In genomic region chr12:113330505-113330904, GRCh38 we compare ENCODE assay signal across 22 cellular contexts. TPM values are rescaled to one million over a fixed set of nuclear protein-coding genes. Genes with fewer than 3 reads are reported as not detected.
DNase-seq lines count a peak whose midpoint lies in the region; ATAC-seq, FAIRE-seq and TF ChIP-seq lines count a peak whose summit lies in the region.
"Had no signal": no experiment of that assay in that cellular context is flagged by ENCODE, and none has a peak within 500 bp of the region (broad histone marks: within the 10 kb centered on the region; RNA-seq: fewer than 3 reads in every experiment).

No MANE protein-coding gene starts in this region.

- FAIRE-seq in GM12878 (lab: Jason Lieb, UNC) = no peak

- H3K27me3 ChIP-seq in CD4-positive, alpha-beta memory T cell (ENCODE audit: insufficient read depth, low read length) = no peaks in the 10 kb centered on the region
- H3K27me3 ChIP-seq in GM12878 (replicated peaks in 1 of 2; ENCODE audit: control insufficient read depth in 2 of 2, insufficient read depth in 2 of 2, low read length in 1 of 2) (no peaks in the 10 kb centered on the region), dorsolateral prefrontal cortex (no peaks in the 10 kb centered on the region)
- H3K27me3 ChIP-seq: SJSA1 had no signal

- ATAC-seq in activated naive CD8-positive, alpha-beta T cell treated with anti-CD3 and anti-CD28 coated beads, Interleukin-2, amount 10 ng/mL, durations not matched to agents 7 days and 5 days (ENCODE audit: low read depth) = no peak
- no peak for ATAC-seq in activated naive CD8-positive, alpha-beta T cell treated with anti-CD3 and anti-CD28 coated beads, Interleukin-2, amount 50 U/mL, for 24 hours
- ATAC-seq in GM12878 (no peak), HG02759 (IDR thresholded peaks at IDR 0.05; ENCODE audit: unreplicated experiment) (no peak)
- ATAC-seq: Right ventricle myocardium inferior had no signal

- 82% methylated on average over 2 of the region's 2 CpGs for WGBS in GM12878 (ENCODE audit: insufficient coverage, insufficient replicate concordance, low lambda C conversion rate, missing lambda C conversion rate)

- peak overlapping the region; percentile 22 for H3K27ac Mint-ChIP-seq in activated naive CD8-positive, alpha-beta T cell treated with anti-CD3 and anti-CD28 coated beads, Interleukin-2, amount 10 ng/mL, durations not matched to agents 7 days and 5 days
- H3K27ac Mint-ChIP-seq in activated naive CD8-positive, alpha-beta T cell treated with anti-CD3 and anti-CD28 coated beads, Interleukin-2, amount 50 U/mL, for 24 hours = no peak overlapping the region
- H3K27ac Mint-ChIP-seq in CD4-positive, alpha-beta memory T cell = peak overlapping the region in 4 of 7 donors; percentile 22 to 62 (median 54)
- H3K27ac Mint-ChIP-seq: B cell had no signal

- no peak overlapping the region for H3K27ac ChIP-seq in CD4-positive, alpha-beta memory T cell (ENCODE audit: low read depth, low read length)
- H3K27ac ChIP-seq in GM12878 (ENCODE audit: control insufficient read depth, insufficient read depth) = no peak overlapping the region
- H3K27ac ChIP-seq in dorsolateral prefrontal cortex = no peak overlapping the region
- H3K27ac ChIP-seq: C4-2B, GM23248, PC-9, SJSA1 had no signal

- CTCF ChIA-PET in CD4-positive, alpha-beta memory T cell (lab: Charles Lee; ENCODE audit: partially characterized antibody) = no interaction called here
- CTCF ChIA-PET in GM12878 (lab: Yijun Ruan, JAX) = no interaction called here

- no peak for TF ChIP-seq EP300 in GM12878 (IDR thresholded peaks at IDR 0.05; ENCODE audit: borderline replicate concordance in 1 of 2, control insufficient read depth in 1 of 2, low read depth in 2 of 2, low read length in 2 of 2)

- TF ChIP-seq POLR2A in GM12878 (IDR thresholded peaks at IDR 0.05; ENCODE audit: low read depth, low read length) = no peak

- H2AFZ ChIP-seq in GM12878 (ENCODE audit: control insufficient read depth, low read depth, low read length) = no peak overlapping the region
- H2AFZ ChIP-seq: GM23248, PC-9 had no signal

- no peaks in the 10 kb centered on the region for H3K27me3 Mint-ChIP-seq in activated naive CD8-positive, alpha-beta T cell treated with anti-CD3 and anti-CD28 coated beads, Interleukin-2, amount 10 ng/mL, durations not matched to agents 7 days and 5 days
- H3K27me3 Mint-ChIP-seq in activated naive CD8-positive, alpha-beta T cell treated with anti-CD3 and anti-CD28 coated beads, Interleukin-2, amount 50 U/mL, for 24 hours = no peaks in the 10 kb centered on the region
- no peaks in the 10 kb centered on the region for H3K27me3 Mint-ChIP-seq in CD4-positive, alpha-beta memory T cell
- H3K27me3 Mint-ChIP-seq: B cell had no signal

- H3K9me3 ChIP-seq in CD4-positive, alpha-beta memory T cell (ENCODE audit: control insufficient read depth in 1 of 2, low read length in 2 of 2) = no peaks in the 10 kb centered on the region
- H3K9me3 ChIP-seq in GM12878 (replicated peaks; ENCODE audit: control insufficient read depth, insufficient read depth, low read length) = no peaks in the 10 kb centered on the region
- H3K9me3 ChIP-seq: SJSA1 had no signal

- TF ChIP-seq RAD21 in GM12878 (IDR thresholded peaks at IDR 0.05; ENCODE audit: insufficient read depth, low read depth, low read length) = no peak

- in situ Hi-C loops in GM12878 (cut with MboI) = no loop called here

- no peaks in the 10 kb centered on the region for H3K9me3 Mint-ChIP-seq in activated naive CD8-positive, alpha-beta T cell treated with anti-CD3 and anti-CD28 coated beads, Interleukin-2, amount 10 ng/mL, durations not matched to agents 7 days and 5 days
- no peaks in the 10 kb centered on the region for H3K9me3 Mint-ChIP-seq in activated naive CD8-positive, alpha-beta T cell treated with anti-CD3 and anti-CD28 coated beads, Interleukin-2, amount 50 U/mL, for 24 hours
- no peaks in the 10 kb centered on the region for H3K9me3 Mint-ChIP-seq in CD4-positive, alpha-beta memory T cell

- H4K20me1 ChIP-seq in GM12878 (ENCODE audit: control insufficient read depth, insufficient read depth) = no peaks in the 10 kb centered on the region

- H3K4me3 Mint-ChIP-seq in activated naive CD8-positive, alpha-beta T cell treated with anti-CD3 and anti-CD28 coated beads, Interleukin-2, amount 10 ng/mL, durations not matched to agents 7 days and 5 days = no peak overlapping the region
- H3K4me3 Mint-ChIP-seq in activated naive CD8-positive, alpha-beta T cell treated with anti-CD3 and anti-CD28 coated beads, Interleukin-2, amount 50 U/mL, for 24 hours = no peak overlapping the region
- peak overlapping the region in 1 of 8 donors; percentile 68 for H3K4me3 Mint-ChIP-seq in CD4-positive, alpha-beta memory T cell
- H3K4me3 Mint-ChIP-seq: B cell had no signal

- peaks cover 19% of the 10 kb centered on the region for H3K4me1 Mint-ChIP-seq in activated naive CD8-positive, alpha-beta T cell treated with anti-CD3 and anti-CD28 coated beads, Interleukin-2, amount 10 ng/mL, durations not matched to agents 7 days and 5 days
- peaks cover 40% of the 10 kb centered on the region for H3K4me1 Mint-ChIP-seq in activated naive CD8-positive, alpha-beta T cell treated with anti-CD3 and anti-CD28 coated beads, Interleukin-2, amount 50 U/mL, for 24 hours
- peaks cover 31 to 71% (median 47%) of the 10 kb centered on the region in 4 donors for H3K4me1 Mint-ChIP-seq in CD4-positive, alpha-beta memory T cell

- no TSS peak for BruUV-seq in GM12878 (replicated peaks; lab: Mats Ljungman, UMichigan)

- DNase-seq in activated naive CD8-positive, alpha-beta T cell treated with anti-CD3 and anti-CD28 coated beads, Interleukin-2, amount 10 ng/mL, durations not matched to agents 7 days and 5 days = no peak
- no peak for DNase-seq in activated naive CD8-positive, alpha-beta T cell treated with anti-CD3 and anti-CD28 coated beads, Interleukin-2, amount 50 U/mL, for 24 hours
- DNase-seq in CD4-positive, alpha-beta memory T cell = no peak
- no peak for DNase-seq in GM12878 (ENCODE audit: low read depth, low spot score)
- DNase-seq in activated effector memory CD4-positive, alpha-beta T cell treated with Interleukin-2 at 50 U/mL for 16 hours = no peak
- DNase-seq in dorsolateral prefrontal cortex = no peak
- DNase-seq: GM23248, H7, KBM-7, MV-4-11, NCI-H1105, NCI-H1436 treated with DMSO at 0.1 percent for 48 hours, NCI-H1930, NCI-H2107, NCI-H524, NCI-H774, PC-9 had no signal

- no peak overlapping the region for H3K9ac ChIP-seq in GM12878 (ENCODE audit: control insufficient read depth, insufficient read depth, low read length)
- H3K9ac ChIP-seq: GM23248 had no signal

- H3K36me3 ChIP-seq in CD4-positive, alpha-beta memory T cell (ENCODE audit: insufficient read depth, low read length) = peaks cover 11% of the 10 kb centered on the region
- H3K36me3 ChIP-seq in GM12878 (ENCODE audit: control insufficient read depth in 2 of 2, insufficient read depth in 2 of 2, low read length in 1 of 2) = no peaks in the 10 kb centered on the region; a peak in 1 of 4 replicates

- intact Hi-C loops in CD4-positive, alpha-beta memory T cell (cut with micrococcal nuclease) = no loop called here
- intact Hi-C loops in GM12878 (cut with micrococcal nuclease; ENCODE audit: unreplicated experiment) = no loop called here
- intact Hi-C loops in dorsolateral prefrontal cortex (cut with DNase I) = no loop called here

- SMC1A ChIA-PET in GM12878 (lab: Charles Lee; ENCODE audit: uncharacterized antibody, unreplicated experiment) = no interaction called here

- POLR2A ChIA-PET in activated naive CD8-positive, alpha-beta T cell treated with anti-CD3 and anti-CD28 coated beads, Interleukin-2, amount 10 ng/mL, durations not matched to agents 7 days and 5 days (lab: Charles Lee) = no interaction called here
- POLR2A ChIA-PET in CD4-positive, alpha-beta memory T cell (lab: Charles Lee; ENCODE audit: partially characterized antibody) = no interaction called here
- POLR2A ChIA-PET in GM12878 (lab: Charles Lee) = no interaction called here

- no peak overlapping the region for H3K4me2 ChIP-seq in GM12878 (ENCODE audit: control insufficient read depth, insufficient read depth)
- H3K4me2 ChIP-seq: PC-9 had no signal

- H3K4me3 ChIP-seq in CD4-positive, alpha-beta memory T cell (ENCODE audit: low read length in 2 of 2) = no peak overlapping the region
- H3K4me3 ChIP-seq in GM12878 = no peak overlapping the region
- H3K4me3 ChIP-seq in dorsolateral prefrontal cortex = no peak overlapping the region
- H3K4me3 ChIP-seq: GM23248, PC-9, SJSA1 had no signal

- RAD21 ChIA-PET in GM12878 (lab: Charles Lee; ENCODE audit: unreplicated experiment) = no interaction called here

- no peaks in the 10 kb centered on the region; the same call in 1 of the 2 replicates for H3K79me2 ChIP-seq in GM12878 (ENCODE audit: control insufficient read depth, insufficient read depth, low read length)

- H3K4me1 ChIP-seq in CD4-positive, alpha-beta memory T cell (ENCODE audit: insufficient read depth, low read length) = peaks cover 19% of the 10 kb centered on the region
- peaks cover 10% of the 10 kb centered on the region for H3K4me1 ChIP-seq in GM12878 (ENCODE audit: control insufficient read depth, insufficient read depth, low read length)

- peaks cover 23% of the 10 kb centered on the region for H3K36me3 Mint-ChIP-seq in activated naive CD8-positive, alpha-beta T cell treated with anti-CD3 and anti-CD28 coated beads, Interleukin-2, amount 10 ng/mL, durations not matched to agents 7 days and 5 days
- peaks cover 18% of the 10 kb centered on the region for H3K36me3 Mint-ChIP-seq in activated naive CD8-positive, alpha-beta T cell treated with anti-CD3 and anti-CD28 coated beads, Interleukin-2, amount 50 U/mL, for 24 hours (ENCODE audit: low read depth)
- peaks cover 21 to 49% of the 10 kb centered on the region in 2 donors for H3K36me3 Mint-ChIP-seq in CD4-positive, alpha-beta memory T cell

- TF ChIP-seq CTCF in GM12878 (IDR thresholded peaks at IDR 0.05 in 2 of 3, conservative IDR thresholded peaks at IDR 0.05 in 1 of 3; ENCODE audit: control insufficient read depth in 2 of 3, extremely low read depth in 1 of 3, insufficient read depth in 1 of 3, low read depth in 3 of 3, low read length in 3 of 3) (no peak), dorsolateral prefrontal cortex (IDR thresholded peaks at IDR 0.05 in 54 of 56, conservative IDR thresholded peaks at IDR 0.05 in 2 of 56; ENCODE audit: low read depth in 1 of 56, partially characterized antibody in 56 of 56) (no peak)

RNA-seq across cellular contexts. Expression of gene SLC8B1, which starts 4.4 kb away (rescaled TPM):
- 10 to 100 TPM; 42.1 to 42.4 TPM for total RNA-seq in activated naive CD8-positive, alpha-beta T cell treated with anti-CD3 and anti-CD28 coated beads, Interleukin-2, amount 10 ng/mL, durations not matched to agents 7 days and 5 days
- 10 to 100 TPM; 91.2 to 93.5 TPM for total RNA-seq in CD4-positive, alpha-beta memory T cell
- polyA plus RNA-seq in CD4-positive, alpha-beta memory T cell = 10 to 100 TPM; 33.9 to 51.7 TPM
- total RNA-seq in GM12878 (2013; cell fraction: nucleolus; rRNA removed) = 39.5 and 55.8 TPM in 2 replicates
- total RNA-seq in GM12878 (2014; rRNA removed) = 4.7 and 7.0 TPM in 2 replicates
- 4.0 and 4.3 TPM in 2 replicates for total RNA-seq in GM12878 (2014; rRNA removed; fragmentation: Illumina TruSeq; extraction: Trizol)
- total RNA-seq in GM12878 (2021) = 6.9 and 9.5 TPM in 2 replicates
- polyA plus RNA-seq in GM12878 (2011; ENCODE audit: low read depth) = 2.5 TPM
- 6.5 and 12.3 TPM in 2 replicates for polyA plus RNA-seq in GM12878 (2011; rRNA removed)
- 18.4 and 21.2 TPM in 2 replicates for polyA plus RNA-seq in GM12878 (2011; cell fraction: cytosol; rRNA removed)
- 30.6 and 34.0 TPM in 2 replicates for polyA plus RNA-seq in GM12878 (2011; cell fraction: nucleus; rRNA removed)
- 5.1 and 6.7 TPM in 2 replicates for polyA plus RNA-seq in GM12878 (2012)
- 4.3 and 4.9 TPM in 2 replicates for polyA plus RNA-seq in GM12878 (2014; fragmentation: Illumina TruSeq; extraction: Trizol)
- under 1 TPM; 0.18 to 0.20 TPM for polyA plus RNA-seq in GM12878 (2014; fragmentation: Nextera tagmentation; extraction: Ambion mirVana)
- 7.8 and 8.4 TPM in 2 replicates for polyA plus RNA-seq in GM12878 (2014; rRNA removed)
- 1 to 10 TPM; 6.5 to 8.7 TPM for polyA plus RNA-seq in GM12878 (2016; fragmentation: Nextera tagmentation; extraction: Ambion mirVana)
- polyA minus RNA-seq in GM12878 (2011; rRNA and poly(A)+ RNA removed) = 15.9 and 28.0 TPM in 2 replicates
- polyA minus RNA-seq in GM12878 (2011; cell fraction: cytosol; rRNA and poly(A)+ RNA removed) = 4.3 and 6.4 TPM in 2 replicates
- polyA minus RNA-seq in GM12878 (2011; cell fraction: nucleus; rRNA and poly(A)+ RNA removed) = 11.2 and 20.4 TPM in 2 replicates
- 10 to 100 TPM; 12.6 to 38.9 (median 22.6) TPM for total RNA-seq in dorsolateral prefrontal cortex

RNA-seq across cellular contexts. Expression of gene PLBD2, which starts 27.9 kb away (rescaled TPM):
- 10 to 100 TPM; 12.8 to 13.6 TPM for total RNA-seq in activated naive CD8-positive, alpha-beta T cell treated with anti-CD3 and anti-CD28 coated beads, Interleukin-2, amount 10 ng/mL, durations not matched to agents 7 days and 5 days
- total RNA-seq in CD4-positive, alpha-beta memory T cell = 10 to 100 TPM; 15.6 to 18.4 TPM
- polyA plus RNA-seq in CD4-positive, alpha-beta memory T cell = 10 to 100 TPM in 1 of 2 donors, 1 to 10 TPM in 1; 2.2 to 10.7 TPM
- total RNA-seq in GM12878 (2013; cell fraction: nucleolus; rRNA removed) = 17.2 and 18.3 TPM in 2 replicates
- total RNA-seq in GM12878 (2014; rRNA removed) (3.3 and 4.8 TPM in 2 replicates), GM12878 (2014; rRNA removed; fragmentation: Illumina TruSeq; extraction: Trizol) (1.1 and 1.4 TPM in 2 replicates), GM12878 (2021) (16.6 and 16.8 TPM in 2 replicates), dorsolateral prefrontal cortex (10 to 100 TPM; 37.6 to 72.7 (median 54.3) TPM)
- polyA plus RNA-seq in GM12878 (2011; ENCODE audit: low read depth) = 5.3 TPM
- polyA plus RNA-seq in GM12878 (2011; rRNA removed) (2.4 and 5.0 TPM in 2 replicates), GM12878 (2014; fragmentation: Illumina TruSeq; extraction: Trizol) (9.2 and 9.6 TPM in 2 replicates), GM12878 (2014; fragmentation: Nextera tagmentation; extraction: Ambion mirVana) (1 to 10 TPM; 1.6 to 2.3 TPM), GM12878 (2014; rRNA removed) (6.9 and 7.8 TPM in 2 replicates), GM12878 (2016; fragmentation: Nextera tagmentation; extraction: Ambion mirVana) (10 to 100 TPM in 1 of 2 experiments, 1 to 10 TPM in 1; 9.3 to 14.9 TPM)
- 7.0 and 8.4 TPM in 2 replicates for polyA plus RNA-seq in GM12878 (2011; cell fraction: cytosol; rRNA removed)
- 6.0 and 9.9 TPM in 2 replicates for polyA plus RNA-seq in GM12878 (2011; cell fraction: nucleus; rRNA removed)
- 6.8 and 7.4 TPM in 2 replicates for polyA plus RNA-seq in GM12878 (2012)
- polyA minus RNA-seq in GM12878 (2011; rRNA and poly(A)+ RNA removed) = 6.9 and 8.5 TPM in 2 replicates
- 6.9 and 9.3 TPM in 2 replicates for polyA minus RNA-seq in GM12878 (2011; cell fraction: cytosol; rRNA and poly(A)+ RNA removed)
- polyA minus RNA-seq in GM12878 (2011; cell fraction: nucleus; rRNA and poly(A)+ RNA removed) = 2.8 and 5.1 TPM in 2 replicates
